8 cellular contexts compared by ENCODE assay signal in genomic region chr22:50530857-50531545, GRCh38. TPM values are rescaled to one million over a fixed set of nuclear protein-coding genes. Genes with fewer than 3 reads are reported as not detected.
DNase-seq lines count a peak whose midpoint lies in the region; ATAC-seq, FAIRE-seq and TF ChIP-seq lines count a peak whose summit lies in the region.

No MANE protein-coding gene starts in this region.

- H3K27ac ChIP-seq in VCaP: peak overlapping the region; percentile 71

- no peak for FAIRE-seq in bronchial epithelial cell (lab: Jason Lieb, UNC)

- intact Hi-C loops in left colon (cut with DNase I, micrococcal nuclease): no loop called here

- in situ Hi-C loops in G401 (cut with HindIII; ENCODE audit: low sequenced_read_pairs): no loop called here

- DNase-seq in G401 (ENCODE audit: low spot score) (peak; percentile 45), Kasumi-1 (lab: John Stamatoyannopoulos, UW) (peak; percentile 73 to 75), bronchial epithelial cell (ENCODE audit: low read depth) (peak; percentile 76), left colon (peak; percentile 92 to 94), SK-N-DZ (ENCODE audit: low spot score) (no peak)
- DNase-seq in stimulated activated CD4-positive, alpha-beta T cell treated with anti-CD3 and anti-CD28 coated beads, Interleukin-2, amount 100 ng/mL, for 4 hours (ENCODE audit: low read depth): peak; percentile 77

- H3K4me3 ChIP-seq in bronchial epithelial cell (ENCODE audit: low read depth, low read length): peak overlapping the region; percentile 78

- ATAC-seq in left colon: peak; percentile 59
- ATAC-seq in GM21390 (IDR thresholded peaks at IDR 0.05; ENCODE audit: unreplicated experiment): no peak

- no peaks in the 10 kb centered on the region for H3K27me3 ChIP-seq in bronchial epithelial cell (ENCODE audit: control insufficient read depth, insufficient read depth, low read length)

- H3K36me3 ChIP-seq in bronchial epithelial cell (ENCODE audit: control insufficient read depth, insufficient read depth, low read length): peaks cover 6% of the 10 kb centered on the region

- no peak for TF ChIP-seq CTCF in VCaP (conservative IDR thresholded peaks at IDR 0.05)
- TF ChIP-seq CTCF in bronchial epithelial cell (IDR thresholded peaks at IDR 0.05; ENCODE audit: insufficient read depth, low read length, severe bottlenecking): no peak

RNA-seq across cellular contexts. Expression of gene TYMP, which starts 1.2 kb away (rescaled TPM):
- total RNA-seq in G401 (2014; rRNA removed; shearing (Covaris generic)): 3.1 and 4.4 TPM in 2 replicates
- 56.6 and 126 TPM in 2 replicates for total RNA-seq in bronchial epithelial cell
- total RNA-seq in left colon: 10 to 100 TPM; 32.0 to 33.0 TPM
- 1.6 and 3.1 TPM in 2 replicates for polyA plus RNA-seq in SK-N-DZ (2014; cell fraction: cytosol; rRNA removed)
- 3.0 and 4.6 TPM in 2 replicates for polyA plus RNA-seq in SK-N-DZ (2014; cell fraction: nucleus; rRNA removed)

RNA-seq across cellular contexts. Expression of gene SCO2, which starts 5.6 kb away (rescaled TPM):
- total RNA-seq in G401 (2014; rRNA removed; shearing (Covaris generic)): 4.9 and 6.8 TPM in 2 replicates
- total RNA-seq in bronchial epithelial cell (2.0 and 2.1 TPM in 2 replicates), left colon (1 to 10 TPM; 5.5 to 5.7 TPM)
- 1.1 and 5.1 TPM in 2 replicates for polyA plus RNA-seq in SK-N-DZ (2014; cell fraction: cytosol; rRNA removed)
- polyA plus RNA-seq in SK-N-DZ (2014; cell fraction: nucleus; rRNA removed): 4.3 and 7.6 TPM in 2 replicates

RNA-seq across cellular contexts. Expression of gene KLHDC7B, which starts 14.7 kb away (rescaled TPM):
- total RNA-seq in G401 (2014; rRNA removed; shearing (Covaris generic)): not detected in 2 replicates
- total RNA-seq in bronchial epithelial cell (0.26 TPM in 2 replicates), left colon (under 1 TPM in 1 of 2 donors, not detected in 1; 0.17 TPM)
- not detected in 2 replicates for polyA plus RNA-seq in SK-N-DZ (2014; cell fraction: cytosol; rRNA removed)
- 0.13 TPM in 1 of 2 replicates, not detected in the other for polyA plus RNA-seq in SK-N-DZ (2014; cell fraction: nucleus; rRNA removed)

RNA-seq across cellular contexts. Expression of gene NCAPH2, which starts 23.0 kb away (rescaled TPM):
- total RNA-seq in G401 (2014; rRNA removed; shearing (Covaris generic)): 80.3 and 81.2 TPM in 2 replicates
- total RNA-seq in bronchial epithelial cell (28.3 and 44.2 TPM in 2 replicates), left colon (10 to 100 TPM; 26.6 to 27.1 TPM)
- polyA plus RNA-seq in SK-N-DZ (2014; cell fraction: cytosol; rRNA removed): 120 and 139 TPM in 2 replicates
- 392 and 416 TPM in 2 replicates for polyA plus RNA-seq in SK-N-DZ (2014; cell fraction: nucleus; rRNA removed)

RNA-seq across cellular contexts. Expression of gene LMF2, which starts 23.5 kb away (rescaled TPM):
- 40.6 and 45.7 TPM in 2 replicates for total RNA-seq in G401 (2014; rRNA removed; shearing (Covaris generic))
- total RNA-seq in bronchial epithelial cell (10.3 and 12.7 TPM in 2 replicates), left colon (10 to 100 TPM; 58.7 to 59.3 TPM)
- polyA plus RNA-seq in SK-N-DZ (2014; cell fraction: cytosol; rRNA removed): 22.3 and 32.0 TPM in 2 replicates
- 426 and 427 TPM in 2 replicates for polyA plus RNA-seq in SK-N-DZ (2014; cell fraction: nucleus; rRNA removed)
